Comparison of ENCODE assay signal across 28 cellular contexts in the genomic region with DNA sequence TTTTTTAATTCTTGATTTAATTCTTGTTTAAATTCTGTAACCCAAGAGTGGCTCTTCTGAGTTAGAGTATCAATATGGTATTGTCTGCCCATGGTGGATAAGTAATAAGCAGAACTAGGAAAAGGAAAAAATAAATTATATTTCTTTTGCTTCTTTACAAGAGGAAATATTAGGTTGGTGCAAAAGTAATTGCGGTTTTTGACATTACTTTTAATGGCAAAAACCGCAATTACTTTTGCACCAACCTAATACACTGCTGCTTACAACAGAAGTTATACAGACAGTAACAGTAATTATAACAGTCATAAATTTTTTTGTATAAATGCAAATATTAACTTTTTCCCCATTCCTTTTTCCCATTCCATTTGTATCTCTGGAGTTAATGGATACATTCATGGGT.
"Had no signal": no experiment of that assay in that cellular context is flagged by ENCODE, and none has a peak within 500 bp of the region (broad histone marks: within the 10 kb centered on the region; RNA-seq: fewer than 3 reads in every experiment).

No MANE protein-coding gene starts in this region.

- H2AFZ ChIP-seq: neural progenitor cell, parathyroid adenoma had no signal

- H3K79me2 ChIP-seq: parathyroid adenoma had no signal

- ATAC-seq: natural killer cell; psoas muscle; right cardiac atrium; sciatic nerve; stimulated activated memory B cell treated with anti-CD40 and anti-IgM and Interleukin-4, amounts not matched to agents 10 μg/mL and 1 μg/mL and 100 μg/mL, for 72 hours; stimulated activated naive CD8-positive, alpha-beta T cell treated with anti-CD3 and anti-CD28 coated beads, Interleukin-15, amount 100 ng/mL, for 72 hours; stimulated activated naive CD8-positive, alpha-beta T cell treated with anti-CD3 and anti-CD28 coated beads, Interleukin-15, Interleukin-2, amounts not matched to agents 100 U/mL and 50 U/mL, for 24 hours had no signal

- H3K9me3 ChIP-seq: ovary, psoas muscle, spleen, suprapubic skin, testis, tibial artery, upper lobe of left lung, vagina had no signal

- H3K27ac ChIP-seq: neural progenitor cell, ovary, parathyroid adenoma, psoas muscle, skin epidermis, spleen, suprapubic skin, testis, tibial artery, upper lobe of left lung, vagina had no signal

- FAIRE-seq: urothelium cell line had no signal

- H3K9ac ChIP-seq: neural progenitor cell, parathyroid adenoma had no signal

- H3K4me2 ChIP-seq: smooth muscle cell had no signal

- H3K4me3 ChIP-seq: neural progenitor cell, ovary, psoas muscle, skin epidermis, smooth muscle cell, spleen, suprapubic skin, testis, tibial artery, upper lobe of left lung, vagina had no signal

- DNase-seq: natural killer cell; occipital lobe; ovary; posterior cingulate gyrus; psoas muscle; right cardiac atrium; spleen; stimulated activated CD4-positive, alpha-beta T cell treated with anti-CD3 and anti-CD28 coated beads, Interleukin-12 subunit alpha, Interleukin-12 subunit beta, amount 100 ng/mL, for 4 hours; stimulated activated CD4-positive, alpha-beta T cell treated with anti-CD3 and anti-CD28 coated beads, Interleukin-1b, Interleukin-23, amount 100 ng/mL, for 48 hours; stimulated activated CD4-positive, alpha-beta T cell treated with anti-CD3 and anti-CD28 coated beads, Interleukin-4, amount 100 ng/mL, for 1 hour; stimulated activated CD4-positive, alpha-beta T cell treated with anti-CD3 and anti-CD28 coated beads, Interleukin-4, amount 100 ng/mL, for 4 hours; stimulated activated CD8-positive, alpha-beta memory T cell treated with anti-CD3 and anti-CD28 coated beads, Interleukin-4, amount 100 ng/mL, for 48 hours; stimulated activated naive CD4-positive, alpha-beta T cell; stimulated activated naive CD8-positive, alpha-beta T cell treated with anti-CD3 and anti-CD28 coated beads, Interleukin-15, amount 100 ng/mL, for 72 hours; stimulated activated naive CD8-positive, alpha-beta T cell treated with anti-CD3 and anti-CD28 coated beads, Interleukin-15, Interleukin-2, amounts not matched to agents 100 U/mL and 50 U/mL, for 24 hours; substantia nigra; testis; tibial artery; upper lobe of left lung had no signal

- H3K27me3 ChIP-seq: neural progenitor cell, ovary, suprapubic skin, testis, tibial artery, upper lobe of left lung, vagina had no signal

- H3K4me1 ChIP-seq: parathyroid adenoma, psoas muscle, spleen, suprapubic skin, testis, tibial artery, upper lobe of left lung, vagina had no signal

- H3K36me3 ChIP-seq: neural progenitor cell, ovary, spleen, suprapubic skin, tibial artery, upper lobe of left lung, vagina had no signal
